ENCODE assay signal across 10 cellular contexts in the genomic region with DNA sequence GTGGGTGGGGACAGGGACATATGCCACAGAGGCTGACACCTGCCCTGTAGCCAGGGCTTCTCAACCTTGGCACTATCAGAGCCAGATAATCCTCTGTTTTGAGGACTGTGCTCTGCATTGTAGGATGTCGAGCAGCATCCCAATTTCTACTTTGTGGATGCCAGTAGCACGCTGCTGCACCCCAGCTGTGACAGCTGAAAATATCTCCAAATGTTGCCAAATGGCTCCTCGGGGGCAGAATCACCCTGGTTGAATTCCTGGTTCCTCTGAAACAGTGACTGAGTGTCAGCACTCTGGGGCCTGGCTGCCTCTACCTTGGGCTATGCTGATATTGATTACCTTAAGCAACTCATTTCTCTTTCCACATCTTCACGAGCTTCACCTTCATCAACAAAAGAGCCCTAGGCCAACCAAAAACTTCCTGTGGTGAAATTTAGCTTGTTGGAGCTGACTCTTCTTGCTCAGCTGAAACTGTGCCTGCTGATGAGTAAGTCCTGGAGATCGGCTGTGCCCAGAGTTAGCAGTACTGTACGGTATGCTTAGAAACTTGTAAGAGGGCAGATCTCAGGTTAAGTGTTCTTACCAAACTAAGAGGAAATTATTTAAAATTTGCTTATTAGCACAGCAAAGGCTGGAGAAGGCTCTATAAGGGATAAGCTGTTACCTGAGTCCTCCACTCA.
A peak's percentile ranks its signal among the peaks of the same experiment; 100 is the strongest.
DNase-seq lines count a peak whose midpoint lies in the region; ATAC-seq lines count a peak whose summit lies in the region.
"Had no signal": no experiment of that assay in that cellular context is flagged by ENCODE, and none has a peak within 500 bp of the region (broad histone marks: within the 10 kb centered on the region; RNA-seq: fewer than 3 reads in every experiment).

No MANE protein-coding gene starts in this region.

- no peaks in the 10 kb centered on the region for H3K4me1 Mint-ChIP-seq in CD8-positive, alpha-beta memory T cell

- CTCF ChIA-PET in CD8-positive, alpha-beta memory T cell (lab: Charles Lee) = no interaction called here

- peaks cover 0 to 2% (median 0%) of the 10 kb centered on the region in 3 experiments for H3K27me3 ChIP-seq in neuronal stem cell (ENCODE audit: control insufficient read depth in 3 of 3, insufficient read depth in 3 of 3, low read depth in 1 of 3, low read length in 3 of 3)
- H3K27me3 ChIP-seq in CD8-positive, alpha-beta memory T cell (ENCODE audit: insufficient read depth, low read length, poor library complexity, severe bottlenecking) = no peaks in the 10 kb centered on the region
- H3K27me3 ChIP-seq: SJCRH30 had no signal

- H2BK15ac ChIP-seq in neuronal stem cell (ENCODE audit: low read length) = no peak overlapping the region

- H3K9me3 ChIP-seq in neuronal stem cell (replicated peaks in 1 of 2; ENCODE audit: control insufficient read depth in 2 of 2, insufficient read depth in 1 of 2, low read depth in 1 of 2, low read length in 2 of 2) = no peaks in the 10 kb centered on the region
- no peaks in the 10 kb centered on the region for H3K9me3 ChIP-seq in CD8-positive, alpha-beta memory T cell (ENCODE audit: low read length)
- H3K9me3 ChIP-seq: SJCRH30 had no signal

- H2AK5ac ChIP-seq in neuronal stem cell (ENCODE audit: low read depth, low read length) = no peak overlapping the region

- no peak overlapping the region for H3K9ac ChIP-seq in neuronal stem cell (ENCODE audit: low read depth, low read length, poor library complexity)

- H3K23ac ChIP-seq in neuronal stem cell (ENCODE audit: low read depth, low read length, poor library complexity) = no peak overlapping the region

- no peak overlapping the region for H2BK12ac ChIP-seq in neuronal stem cell (ENCODE audit: low read length)

- DNase-seq in ELR (ENCODE audit: low read depth) (peak; percentile 76), astrocyte of the hippocampus (ENCODE audit: low read depth, low spot score) (peak; percentile 65), neuronal stem cell (ENCODE audit: low spot score) (no peak), HuH-7 (ENCODE audit: low spot score) (no peak)
- no peak for DNase-seq in CD8-positive, alpha-beta memory T cell
- DNase-seq: kidney glomerular epithelial cell, NCI-H2171 treated with DMSO at 0.1 percent for 48 hours, SJCRH30 had no signal

- H3K27ac Mint-ChIP-seq in CD8-positive, alpha-beta memory T cell = peak overlapping the region in 1 of 8 donors; percentile 24

- no peak overlapping the region for H3K4ac ChIP-seq in neuronal stem cell (ENCODE audit: low read length)

- no peak overlapping the region for H2BK5ac ChIP-seq in neuronal stem cell (ENCODE audit: low read length)

- no peaks in the 10 kb centered on the region for H3K9me3 Mint-ChIP-seq in CD8-positive, alpha-beta memory T cell

- H3K14ac ChIP-seq in neuronal stem cell (ENCODE audit: low read length) = no peak overlapping the region

- peak overlapping the region; percentile 27 for H3K18ac ChIP-seq in neuronal stem cell (ENCODE audit: low read length)

- H3K4me1 ChIP-seq in neuronal stem cell (ENCODE audit: control insufficient read depth in 2 of 2, insufficient read depth in 1 of 2, low read depth in 1 of 2, low read length in 2 of 2) = peaks cover under 1 to 4% of the 10 kb centered on the region in 2 donors
- no peaks in the 10 kb centered on the region for H3K4me1 ChIP-seq in CD8-positive, alpha-beta memory T cell (ENCODE audit: insufficient read depth, low read length)

- H3K4me2 ChIP-seq in neuronal stem cell (ENCODE audit: insufficient read depth, low read length, poor library complexity, severe bottlenecking) = no peak overlapping the region

- no peaks in the 10 kb centered on the region for H3K36me3 Mint-ChIP-seq in CD8-positive, alpha-beta memory T cell

- no peak overlapping the region for H2BK120ac ChIP-seq in neuronal stem cell (ENCODE audit: low read depth, low read length)

- no CpG with 5 or more reads among the region's 6 CpGs for WGBS in neuronal stem cell (ENCODE audit: extremely low coverage in 2 of 2, insufficient read length in 2 of 2, insufficient replicate concordance in 1 of 2), 2 donors

- H3K36me3 ChIP-seq in neuronal stem cell (replicated peaks in 1 of 2; ENCODE audit: control insufficient read depth in 2 of 2, insufficient read depth in 2 of 2, low read length in 2 of 2) = no peaks in the 10 kb centered on the region
- no peaks in the 10 kb centered on the region for H3K36me3 ChIP-seq in CD8-positive, alpha-beta memory T cell (ENCODE audit: insufficient read depth, low read length)
- H3K36me3 ChIP-seq: SJCRH30 had no signal

- ATAC-seq in HG02588 (IDR thresholded peaks at IDR 0.05; ENCODE audit: unreplicated experiment) (peak; percentile 56), GM19328 (IDR thresholded peaks at IDR 0.05; ENCODE audit: unreplicated experiment) (no peak)

- peak overlapping the region in 1 of 2 donors; percentile 53 for H3K4me3 ChIP-seq in neuronal stem cell (ENCODE audit: low read length in 2 of 2)
- H3K4me3 ChIP-seq in CD8-positive, alpha-beta memory T cell (ENCODE audit: low read length) = no peak overlapping the region
- H3K4me3 ChIP-seq: SJCRH30 had no signal

- H3K4me3 Mint-ChIP-seq in CD8-positive, alpha-beta memory T cell = no peak overlapping the region

- POLR2A ChIA-PET in CD8-positive, alpha-beta memory T cell (lab: Charles Lee) = interaction anchor here (0.6 kb wide), 1 partner anchor 511 kb away, joined by 3 read pairs; no protein-coding TSS in a partner anchor

- H4K8ac ChIP-seq in neuronal stem cell (ENCODE audit: low read depth, low read length) = no peak overlapping the region

- no peak overlapping the region for H2AFZ ChIP-seq in neuronal stem cell (ENCODE audit: low read length)

- no peak overlapping the region for H3K27ac ChIP-seq in neuronal stem cell (replicated peaks; ENCODE audit: low read length)
- no peak overlapping the region for H3K27ac ChIP-seq in CD8-positive, alpha-beta memory T cell (ENCODE audit: low read depth, low read length)
- H3K27ac ChIP-seq: SJCRH30 had no signal

- no peak overlapping the region for H4K91ac ChIP-seq in neuronal stem cell (ENCODE audit: low read depth, low read length, poor library complexity)

- H3K27me3 Mint-ChIP-seq in CD8-positive, alpha-beta memory T cell = peaks cover 0 to 7% of the 10 kb centered on the region in 2 donors

- H3K79me1 ChIP-seq in neuronal stem cell (ENCODE audit: low read depth, low read length) = no peaks in the 10 kb centered on the region

Comparison
In these comparisons a context has a peak if more than half of its experiments do, and no peak if none do; other contexts are left out.
1. DNase-seq: peak in ELR (single experiment) and astrocyte of the hippocampus (single experiment); none in neuronal stem cell (single experiment), HuH-7 (single experiment) and CD8-positive, alpha-beta memory T cell (0 of 5).